15 cellular contexts compared by ENCODE assay signal in the genomic region with DNA sequence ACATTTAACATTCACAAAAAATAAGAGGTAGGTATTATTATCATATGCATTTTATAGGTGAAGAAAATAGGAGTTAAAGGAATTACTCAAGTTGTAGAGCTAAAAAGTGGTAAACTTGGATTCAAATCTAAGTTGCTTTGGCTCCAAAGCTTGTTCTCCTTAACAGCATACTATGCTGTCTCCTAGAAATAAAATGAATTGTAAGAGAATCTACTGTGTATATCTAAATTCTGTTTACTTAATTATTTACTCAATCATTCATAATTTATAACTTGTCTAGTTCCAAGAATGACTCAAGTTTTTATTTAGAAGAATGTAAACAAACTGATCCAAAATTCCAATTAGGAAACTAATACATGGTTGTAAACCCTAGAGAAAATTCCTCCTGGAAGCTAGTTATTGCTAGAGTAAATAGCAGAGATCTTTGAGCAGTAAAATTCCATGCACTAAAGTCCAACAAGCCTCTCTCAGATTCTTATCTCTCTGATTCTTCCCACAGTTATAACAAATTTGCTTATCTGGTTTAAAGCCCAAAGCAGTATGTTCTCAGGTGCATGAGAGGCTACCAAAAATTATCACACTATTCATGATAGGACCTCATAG.
"Had no signal": no experiment of that assay in that cellular context is flagged by ENCODE, and none has a peak within 500 bp of the region (broad histone marks: within the 10 kb centered on the region; RNA-seq: fewer than 3 reads in every experiment).

No MANE protein-coding gene starts in this region.

- DNase-seq: activated CD4-positive, alpha-beta T cell treated with anti-CD3 and anti-CD28 coated beads for 36 hours; activated CD4-positive, alpha-beta T cell treated with anti-CD3 and anti-CD28 coated beads, Interleukin-2, amount 50 U/mL, for 48 hours; activated gamma-delta T cell; dermis blood vessel endothelial cell; effector memory CD8-positive, alpha-beta T cell; esophagus squamous epithelium; foreskin fibroblast; hippocampal formation; left cardiac atrium; mammary epithelial cell; occipital lobe; stimulated activated naive CD8-positive, alpha-beta T cell treated with anti-CD3 and anti-CD28 coated beads, Interleukin-15, Interleukin-2, amounts not matched to agents 100 U/mL and 50 U/mL, for 24 hours; substantia nigra had no signal

- ATAC-seq: activated CD4-positive, alpha-beta T cell treated with anti-CD3 and anti-CD28 coated beads for 36 hours; effector memory CD8-positive, alpha-beta T cell; left cardiac atrium; stimulated activated naive CD8-positive, alpha-beta T cell treated with anti-CD3 and anti-CD28 coated beads, Interleukin-15, Interleukin-2, amounts not matched to agents 100 U/mL and 50 U/mL, for 24 hours had no signal

- H3K9me3 ChIP-seq: ascending aorta had no signal

- H3K4me1 ChIP-seq: ascending aorta, esophagus squamous epithelium had no signal

- H3K4me3 ChIP-seq: ascending aorta, esophagus squamous epithelium, tibial nerve had no signal

- H3K27ac ChIP-seq: ascending aorta, esophagus squamous epithelium, tibial nerve had no signal

- H3K27me3 ChIP-seq: ascending aorta, esophagus squamous epithelium, tibial nerve had no signal

- H3K36me3 ChIP-seq: ascending aorta, esophagus squamous epithelium, tibial nerve had no signal
